25 cellular contexts compared by ENCODE assay signal in genomic region chr9:87830446-87830845, GRCh38. TPM values are rescaled to one million over a fixed set of nuclear protein-coding genes. Genes with fewer than 3 reads are reported as not detected.
A peak's percentile ranks its signal among the peaks of the same experiment; 100 is the strongest.
DNase-seq lines count a peak whose midpoint lies in the region; ATAC-seq, FAIRE-seq and TF ChIP-seq lines count a peak whose summit lies in the region.
"Had no signal": no experiment of that assay in that cellular context is flagged by ENCODE, and none has a peak within 500 bp of the region (broad histone marks: within the 10 kb centered on the region; RNA-seq: fewer than 3 reads in every experiment).

No MANE protein-coding gene starts in this region.

- no peak overlapping the region for H3K23ac ChIP-seq in H1 (ENCODE audit: insufficient read length)

- no peak for TF ChIP-seq POLR2A in H1 (IDR thresholded peaks at IDR 0.05; ENCODE audit: control extremely low read depth in 1 of 2, low read depth in 2 of 2, low read length in 2 of 2)

- H4K20me1 ChIP-seq in H1 (replicated peaks in 1 of 2; ENCODE audit: control insufficient read depth in 1 of 2, insufficient read depth in 2 of 2, low read length in 2 of 2): no peaks in the 10 kb centered on the region
- H4K20me1 ChIP-seq: BLaER1 treated with 17β-estradiol and CSF1 and Interleukin-3, amounts not matched to agents 10 nM and 100 nM had no signal

- POLR2A ChIA-PET in H1 (lab: Charles Lee; ENCODE audit: partially characterized antibody): no interaction called here

- H4K5ac ChIP-seq in H1 (ENCODE audit: insufficient read length, low read depth, low read length): no peak overlapping the region

- no peaks in the 10 kb centered on the region for H3K36me3 ChIP-seq in H1 (ENCODE audit: control insufficient read depth in 2 of 4, insufficient read depth in 4 of 4, low read length in 3 of 4)
- H3K36me3 ChIP-seq: BLaER1 treated with 17β-estradiol and CSF1 and Interleukin-3, amounts not matched to agents 10 nM and 100 nM; Peyer's patch had no signal

- no peak overlapping the region for H2BK12ac ChIP-seq in H1 (ENCODE audit: low read depth, low read length)

- H3K9me3 ChIP-seq in H1 (ENCODE audit: insufficient read depth in 2 of 2, low read depth in 1 of 2, low read length in 1 of 2): no peaks in the 10 kb centered on the region
- H3K9me3 ChIP-seq: Peyer's patch had no signal

- H3K9ac ChIP-seq in H1 (replicated peaks in 1 of 4; ENCODE audit: extremely low read depth in 1 of 4, low read depth in 3 of 4, low read length in 3 of 4): no peak overlapping the region
- H3K9ac ChIP-seq: BLaER1 treated with 17β-estradiol and CSF1 and Interleukin-3, amounts not matched to agents 10 nM and 100 nM had no signal

- H3K27me3 ChIP-seq in H1 (replicated peaks in 1 of 4; ENCODE audit: control insufficient read depth in 3 of 4, extremely low read depth in 1 of 4, insufficient read depth in 3 of 4, low read length in 3 of 4): peaks cover 0 to 3% (median 0%) of the 10 kb centered on the region in 4 experiments; a peak in 5 of 7 replicates
- H3K27me3 ChIP-seq: Peyer's patch had no signal

- FAIRE-seq in H1 (lab: Jason Lieb, UNC): no peak
- FAIRE-seq: GM12891 had no signal

- 67% methylated on average over 3 of the region's 3 CpGs; no CpG with 5 or more reads in 1 of the 2 experiments for WGBS in H1 (ENCODE audit: extremely low coverage in 1 of 2, insufficient coverage in 1 of 2, insufficient read length in 1 of 2, insufficient replicate concordance in 2 of 2, low coverage in 1 of 2, low lambda C conversion rate in 2 of 2, missing lambda C conversion rate in 1 of 2), 2 experiments

- H3K27ac ChIP-seq in H1 (ENCODE audit: low read depth, low read length): no peak overlapping the region
- H3K27ac ChIP-seq: BLaER1 treated with 17β-estradiol and CSF1 and Interleukin-3, amounts not matched to agents 10 nM and 100 nM; Peyer's patch had no signal

- no peak overlapping the region for H3K56ac ChIP-seq in H1 (replicated peaks; ENCODE audit: insufficient read length, low read depth, low read length)

- no peaks in the 10 kb centered on the region for H3K79me2 ChIP-seq in H1 (ENCODE audit: control insufficient read depth in 1 of 2, insufficient read depth in 2 of 2, low read length in 2 of 2)

- H2BK5ac ChIP-seq in H1 (ENCODE audit: low read depth, low read length): no peak overlapping the region

- no peak overlapping the region for H2BK120ac ChIP-seq in H1 (replicated peaks; ENCODE audit: low read depth, low read length)

- H2BK20ac ChIP-seq in H1 (ENCODE audit: low read length): no peak overlapping the region

- peak; percentile 40 for DNase-seq in activated CD4-positive, alpha-beta T cell treated with anti-CD3 and anti-CD28 coated beads for 48 hours
- no peak for DNase-seq in activated CD4-positive, alpha-beta T cell treated with anti-CD3 and anti-CD28 coated beads for 1 hour
- DNase-seq in CD1c-positive myeloid dendritic cell (ENCODE audit: extremely low spot score) (peak; percentile 27), NCI-H226 (peak; percentile 20), H1 (ENCODE audit: low read depth in 1 of 2, low spot score in 2 of 2) (no peak), NCI-H2227 treated with DMSO at 0.1 percent for 48 hours (lab: John Stamatoyannopoulos, UW) (no peak)
- DNase-seq in stimulated activated naive CD4-positive, alpha-beta T cell treated with Interleukin-2 at 50 U/mL for 16 hours (lab: John Stamatoyannopoulos, UW): no peak
- DNase-seq: 8988T; Calu3; CD8-positive, alpha-beta T cell; DMS153; Karpas-422; NCI-H1417 treated with DMSO at 0.1 percent for 48 hours; NCI-H187 treated with DMSO at 0.1 percent for 48 hours; NCI-H2107; NCI-H510A treated with DMSO at 0.1 percent for 48 hours; NCI-H748 treated with DMSO at 0.1 percent for 48 hours; NK-92 treated with Interleukin-12 subunit alpha and Interleukin-12 subunit beta, amount 100 ng/mL, for 24 hours; Peyer's patch had no signal

- no peak overlapping the region for H3K14ac ChIP-seq in H1 (ENCODE audit: insufficient read length)

- no peak overlapping the region for H3K18ac ChIP-seq in H1 (ENCODE audit: extremely low read depth, low read length)

- H2AFZ ChIP-seq in H1 (ENCODE audit: low read length): 0 out of 2 replicates have a peak overlapping the region, but pooled peaks have one; percentile 16

- H3K4me3 ChIP-seq in H1 (ENCODE audit: extremely low read depth in 1 of 4, insufficient read depth in 2 of 4, low read depth in 3 of 4, low read length in 4 of 4): no peak overlapping the region
- H3K4me3 ChIP-seq: BLaER1 treated with 17β-estradiol and CSF1 and Interleukin-3, amounts not matched to agents 10 nM and 100 nM; Peyer's patch had no signal

- peak; percentile 14 to 30; a peak in 2 of 4 replicates for TF ChIP-seq RAD21 in H1 (IDR thresholded peaks at IDR 0.05 in 1 of 2, conservative IDR thresholded peaks at IDR 0.05 in 1 of 2; ENCODE audit: low read depth in 2 of 2, low read length in 2 of 2)

- no peak overlapping the region for H4K91ac ChIP-seq in H1 (replicated peaks; ENCODE audit: insufficient read length, low read length)

- H2BK15ac ChIP-seq in H1 (ENCODE audit: low read length): no peak overlapping the region

- peaks cover 0 to 10% (median 2%) of the 10 kb centered on the region in 4 experiments; a peak in 3 of 7 replicates for H3K4me1 ChIP-seq in H1 (replicated peaks in 1 of 4; ENCODE audit: control insufficient read depth in 3 of 4, insufficient read depth in 4 of 4, low read length in 3 of 4)
- H3K4me1 ChIP-seq: Peyer's patch had no signal

- CTCF ChIA-PET in H1 (lab: Charles Lee; ENCODE audit: partially characterized antibody): no interaction called here

- H2AK5ac ChIP-seq in H1 (ENCODE audit: low read depth, low read length): no peak overlapping the region

- no peak overlapping the region for H3K4ac ChIP-seq in H1 (replicated peaks; ENCODE audit: insufficient read length, low read depth, low read length)

- TF ChIP-seq CTCF in H1 (IDR thresholded peaks at IDR 0.05; ENCODE audit: control extremely low read depth in 1 of 3, insufficient read depth in 1 of 3, low read depth in 1 of 3, low read length in 3 of 3): no peak

- H3K79me1 ChIP-seq in H1 (ENCODE audit: low read depth, low read length): no peaks in the 10 kb centered on the region

- TF ChIP-seq EP300 in H1 (IDR thresholded peaks at IDR 0.05; ENCODE audit: borderline replicate concordance in 1 of 2, low read depth in 2 of 2, low read length in 2 of 2): no peak

- no peak for ATAC-seq in GM21360 (IDR thresholded peaks at IDR 0.05; ENCODE audit: unreplicated experiment)
- ATAC-seq: CD8-positive, alpha-beta T cell had no signal

- H3K23me2 ChIP-seq in H1 (ENCODE audit: low read depth, low read length): no peaks in the 10 kb centered on the region; the same call in 1 of the 2 replicates

- H3K4me2 ChIP-seq in H1 (ENCODE audit: insufficient read depth in 1 of 2, low read depth in 2 of 2, low read length in 2 of 2): no peak overlapping the region

- H4K8ac ChIP-seq in H1 (ENCODE audit: extremely low read depth, insufficient read depth, low read length): no peak overlapping the region

TF ChIP-seq in H1, 55 proteins besides CTCF, POLR2A, EP300 and RAD21:
- no peak for TF ChIP-seq GTF2F1 (IDR thresholded peaks at IDR 0.05; ENCODE audit: borderline replicate concordance, low read depth, low read length)
- no peak for TF ChIP-seq BRCA1 (IDR thresholded peaks at IDR 0.05; ENCODE audit: low read depth, low read length)
- TF ChIP-seq MAX (IDR thresholded peaks at IDR 0.05): no peak

RNA-seq across cellular contexts. Expression of gene SPATA31E1, which starts 52.2 kb away (rescaled TPM):
- total RNA-seq in H1 (2021; fragmentation: NEBNext Ultra II Directional; extraction: Animal tissue kit (Norgen Biotek cat#: 25700)): 0.09 TPM in 1 of 2 replicates, not detected in the other
- polyA plus RNA-seq in H1 (2011; rRNA removed): 0.05 and 0.09 TPM in 2 replicates
- 0.08 TPM for polyA plus RNA-seq in H1 (2011; cell fraction: cytosol; rRNA removed)
- polyA plus RNA-seq in H1 (2011; cell fraction: nucleus; rRNA removed): 0.24 TPM
- polyA plus RNA-seq in H1 (2012, experiment 1 of 2): 0.08 to 0.14 TPM (median 0.08 TPM) in 3 of 4 replicates, not detected in the other
- polyA plus RNA-seq in H1 (2012, experiment 2 of 2): 0.04 TPM
- polyA plus RNA-seq in H1 (2013, experiment 1 of 2): 0.08 TPM
- 0.06 TPM for polyA plus RNA-seq in H1 (2013, experiment 2 of 2)
- polyA minus RNA-seq in H1 (2011; rRNA and poly(A)+ RNA removed): 0.22 and 0.32 TPM in 2 replicates
- polyA minus RNA-seq in H1 (2011; cell fraction: cytosol; rRNA and poly(A)+ RNA removed): not detected
- polyA minus RNA-seq in H1 (2011; cell fraction: nucleus; rRNA and poly(A)+ RNA removed): 0.60 TPM
- total RNA-seq: Calu3; CD8-positive, alpha-beta T cell; G401; H4; MCF 10A; Peyer's patch had no signal

Comparison
In these comparisons a context has a peak if more than half of its experiments do, and no peak if none do; other contexts are left out.
1. DNase-seq: peak in activated CD4-positive, alpha-beta T cell treated with anti-CD3 and anti-CD28 coated beads for 48 hours (single experiment), CD1c-positive myeloid dendritic cell (single experiment) and NCI-H226 (single experiment); none in activated CD4-positive, alpha-beta T cell treated with anti-CD3 and anti-CD28 coated beads for 1 hour (single experiment), H1 (0 of 2), NCI-H2227 treated with DMSO at 0.1 percent for 48 hours (single experiment) and stimulated activated naive CD4-positive, alpha-beta T cell treated with Interleukin-2 at 50 U/mL for 16 hours (single experiment).